8 cellular contexts compared by ENCODE assay signal in the genomic region with DNA sequence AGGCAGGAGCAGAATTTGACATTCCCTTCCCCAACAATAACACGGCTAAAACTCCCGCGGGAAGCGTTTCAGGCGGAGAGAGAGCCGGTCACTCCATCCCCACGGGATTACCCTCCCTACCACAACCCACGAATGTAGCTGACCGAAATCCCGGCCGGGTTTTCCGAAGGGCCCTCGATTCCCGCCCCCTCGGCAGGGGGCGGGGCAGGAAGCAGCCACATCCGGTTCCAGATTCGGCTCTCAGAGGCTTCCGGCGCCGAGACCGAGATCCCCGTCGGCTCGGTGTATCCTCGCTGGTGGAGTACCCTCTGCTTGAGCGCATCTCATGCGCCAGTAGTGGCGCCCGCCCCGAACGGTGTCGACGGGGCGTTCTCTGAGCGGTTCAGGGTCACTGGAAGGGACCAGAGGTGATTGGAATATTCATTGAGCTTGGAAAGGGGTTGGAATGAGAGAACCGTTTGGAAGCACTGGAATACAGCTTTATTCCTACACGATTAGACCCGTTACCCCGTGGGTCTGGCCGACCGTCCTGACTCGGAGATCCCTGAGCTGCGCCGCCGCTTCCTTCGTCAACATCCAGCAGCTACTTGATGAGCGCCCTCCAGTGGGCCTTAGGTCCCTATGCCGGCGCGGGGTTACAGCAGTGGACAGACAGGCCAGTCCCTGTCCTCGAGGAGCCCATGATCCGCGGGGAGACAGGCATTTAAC. TPM values are rescaled to one million over a fixed set of nuclear protein-coding genes. Genes with fewer than 3 reads are reported as not detected.
DNase-seq lines count a peak whose midpoint lies in the region; ATAC-seq and TF ChIP-seq lines count a peak whose summit lies in the region.

No MANE protein-coding gene starts in this region.

- DNase-seq in GM13976 (ENCODE audit: low spot score) (peak; percentile 94), NCI-H146 (lab: John Stamatoyannopoulos, UW) (peak; percentile 92), T follicular helper cell (ENCODE audit: low read depth) (peak; percentile 91), adrenal gland (peak; percentile 91 to 96 (median 94)), heart right ventricle (peak; percentile 93 to 95), progenitor cell of endocrine pancreas (ENCODE audit: low spot score, unreplicated experiment) (peak; percentile 76), upper lobe of right lung (peak; percentile 95)

- peak overlapping the region; percentile 87 to 97 (median 95) for H3K27ac ChIP-seq in adrenal gland
- H3K27ac ChIP-seq in heart right ventricle = peak overlapping the region; percentile 85 to 99 (median 98)
- peak overlapping the region; percentile 97 for H3K27ac ChIP-seq in upper lobe of right lung

- H3K27ac Mint-ChIP-seq in progenitor cell of endocrine pancreas = peak overlapping the region; percentile 97

- H3K9me3 Mint-ChIP-seq in progenitor cell of endocrine pancreas (ENCODE audit: low read depth) = no peaks in the 10 kb centered on the region

- H3K9me3 ChIP-seq in adrenal gland (replicated peaks in 1 of 3) (no peaks in the 10 kb centered on the region), heart right ventricle (no peaks in the 10 kb centered on the region), upper lobe of right lung (no peaks in the 10 kb centered on the region)

- intact Hi-C loops in adrenal gland (cut with DNase I) = no loop called here
- intact Hi-C loops in heart right ventricle (cut with DNase I) = loop anchor here in 5 of 10 donors (1.0 to 2.0 kb wide), 4 partner anchors 13 to 51 kb away; a partner anchor contains a TSS
- intact Hi-C loops in upper lobe of right lung (cut with DNase I) = no loop called here

- in situ Hi-C loops in GM13976 (cut with MboI; ENCODE audit: low sequenced_read_pairs, unreplicated experiment) = no loop called here

- peak; percentile 55 for ATAC-seq in HG02884 (IDR thresholded peaks at IDR 0.05; ENCODE audit: unreplicated experiment)
- ATAC-seq in heart right ventricle = peak; percentile 76 to 90 (median 84)
- peak; percentile 81 for ATAC-seq in upper lobe of right lung

- H3K27me3 ChIP-seq in adrenal gland = no peaks in the 10 kb centered on the region
- no peaks in the 10 kb centered on the region for H3K27me3 ChIP-seq in heart right ventricle
- no peaks in the 10 kb centered on the region for H3K27me3 ChIP-seq in upper lobe of right lung

- H3K27me3 Mint-ChIP-seq in progenitor cell of endocrine pancreas = no peaks in the 10 kb centered on the region

- H3K36me3 Mint-ChIP-seq in progenitor cell of endocrine pancreas (ENCODE audit: insufficient read depth) = peaks cover 4% of the 10 kb centered on the region

- H3K36me3 ChIP-seq in adrenal gland (replicated peaks in 1 of 2) (peaks cover 0 to 48% of the 10 kb centered on the region in 2 donors), heart right ventricle (peaks cover 0 to 67% (median 20%) of the 10 kb centered on the region in 9 donors), upper lobe of right lung (peaks cover 52% of the 10 kb centered on the region)

- peak; percentile 61 to 79 for TF ChIP-seq POLR2A in adrenal gland (IDR thresholded peaks at IDR 0.05)

- H3K4me3 ChIP-seq in adrenal gland (peak overlapping the region; percentile 56 to 90 (median 78)), heart right ventricle (peak overlapping the region; percentile 65 to 97 (median 80)), upper lobe of right lung (peak overlapping the region; percentile 90)

- peaks cover 21 to 26% of the 10 kb centered on the region in 2 donors for H3K4me1 ChIP-seq in adrenal gland (replicated peaks in 1 of 2)
- peaks cover 11 to 41% (median 37%) of the 10 kb centered on the region in 9 donors for H3K4me1 ChIP-seq in heart right ventricle
- H3K4me1 ChIP-seq in upper lobe of right lung = peaks cover 17% of the 10 kb centered on the region

- 0 to 1% (median 0%) methylated on average over 13 to 54 of the region's 54 CpGs for WGBS in adrenal gland, 4 donors
- 1% methylated on average over 54 of the region's 54 CpGs for WGBS in heart right ventricle, 2 donors

- TF ChIP-seq CTCF in GM13976 (IDR thresholded peaks at IDR 0.05; ENCODE audit: borderline replicate concordance, control extremely low read depth, extremely low read depth, insufficient read depth, missing control alignments) (peak; percentile 86), adrenal gland (IDR thresholded peaks at IDR 0.05) (peak; percentile 37 to 81 (median 74)), heart right ventricle (IDR thresholded peaks at IDR 0.05) (peak; percentile 55 to 90 (median 80)), progenitor cell of endocrine pancreas (IDR thresholded peaks at IDR 0.05; ENCODE audit: unreplicated experiment) (peak; percentile 81), upper lobe of right lung (IDR thresholded peaks at IDR 0.05) (peak; percentile 74)

- peak overlapping the region; percentile 100 for H3K4me3 Mint-ChIP-seq in progenitor cell of endocrine pancreas (ENCODE audit: low read depth)

- peaks cover 16% of the 10 kb centered on the region for H3K4me1 Mint-ChIP-seq in progenitor cell of endocrine pancreas (ENCODE audit: low read depth)

RNA-seq across cellular contexts. Expression of a gene that starts 0.6 kb away (rescaled TPM):
- total RNA-seq in adrenal gland (100 to 1,000 TPM in 1 of 8 donors, 10 to 100 TPM in 7; 51.3 to 177 (median 85.4) TPM), heart right ventricle (10 to 100 TPM; 40.7 to 79.8 (median 50.4) TPM), progenitor cell of endocrine pancreas (175 and 196 TPM in 2 replicates), upper lobe of right lung (114 TPM)
- polyA plus RNA-seq in adrenal gland (100 to 1,000 TPM in 2 of 3 donors, 10 to 100 TPM in 1; 36.4 to 224 (median 147) TPM), heart right ventricle (10 to 100 TPM; 51.8 to 68.4 TPM)

RNA-seq across cellular contexts. Expression of a gene that starts 10.0 kb away (rescaled TPM):
- total RNA-seq in adrenal gland = 100 to 1,000 TPM in 1 of 8 donors, 10 to 100 TPM in 6, 1 to 10 TPM in 1; 6.8 to 137 (median 45.7) TPM
- 100 to 1,000 TPM; 180 to 830 (median 713) TPM for polyA plus RNA-seq in adrenal gland
- 10 to 100 TPM; 31.7 to 58.3 (median 40.2) TPM for total RNA-seq in heart right ventricle
- polyA plus RNA-seq in heart right ventricle = 100 to 1,000 TPM; 248 to 448 TPM
- total RNA-seq in progenitor cell of endocrine pancreas = 46.1 and 52.1 TPM in 2 replicates
- total RNA-seq in upper lobe of right lung = 39.3 TPM

RNA-seq across cellular contexts. Expression of a gene that starts 10.4 kb away (rescaled TPM):
- total RNA-seq in adrenal gland (100 to 1,000 TPM in 1 of 8 donors, 10 to 100 TPM in 7; 44.0 to 117 (median 50.2) TPM), heart right ventricle (10 to 100 TPM; 11.0 to 27.8 (median 16.2) TPM), progenitor cell of endocrine pancreas (47.5 and 53.4 TPM in 2 replicates), upper lobe of right lung (37.0 TPM)
- polyA plus RNA-seq in adrenal gland (100 to 1,000 TPM in 2 of 3 donors, 10 to 100 TPM in 1; 48.7 to 139 (median 104) TPM), heart right ventricle (10 to 100 TPM; 27.4 to 40.6 TPM)

RNA-seq across cellular contexts. Expression of a gene that starts 14.5 kb away (rescaled TPM):
- 100 to 1,000 TPM; 112 to 322 (median 218) TPM for total RNA-seq in adrenal gland
- polyA plus RNA-seq in adrenal gland = 100 to 1,000 TPM in 2 of 3 donors, 10 to 100 TPM in 1; 38.7 to 163 (median 107) TPM
- 100 to 1,000 TPM in 2 of 10 donors, 10 to 100 TPM in 8; 71.9 to 242 (median 86.7) TPM for total RNA-seq in heart right ventricle
- 10 to 100 TPM; 20.6 to 49.7 TPM for polyA plus RNA-seq in heart right ventricle
- total RNA-seq in progenitor cell of endocrine pancreas = 20.2 and 22.3 TPM in 2 replicates
- 191 TPM for total RNA-seq in upper lobe of right lung

RNA-seq across cellular contexts. Expression of a gene that starts 18.2 kb away (rescaled TPM):
- total RNA-seq in adrenal gland (10 to 100 TPM; 18.8 to 40.3 (median 24.8) TPM), heart right ventricle (10 to 100 TPM; 11.7 to 19.8 (median 14.3) TPM), progenitor cell of endocrine pancreas (27.3 and 28.1 TPM in 2 replicates), upper lobe of right lung (26.2 TPM)
- polyA plus RNA-seq in adrenal gland (10 to 100 TPM; 13.0 to 17.9 (median 15.4) TPM), heart right ventricle (10 to 100 TPM in 1 of 2 donors, 1 to 10 TPM in 1; 4.7 to 10.6 TPM)

Comparison
In these comparisons a context has a peak if more than half of its experiments do, and no peak if none do; other contexts are left out.
1. Peak in every context shown above with its lines: DNase-seq, ATAC-seq, H3K4me3 ChIP-seq and H3K27ac ChIP-seq.